Comparison of ENCODE assay signal across 1 cellular context in the genomic region with DNA sequence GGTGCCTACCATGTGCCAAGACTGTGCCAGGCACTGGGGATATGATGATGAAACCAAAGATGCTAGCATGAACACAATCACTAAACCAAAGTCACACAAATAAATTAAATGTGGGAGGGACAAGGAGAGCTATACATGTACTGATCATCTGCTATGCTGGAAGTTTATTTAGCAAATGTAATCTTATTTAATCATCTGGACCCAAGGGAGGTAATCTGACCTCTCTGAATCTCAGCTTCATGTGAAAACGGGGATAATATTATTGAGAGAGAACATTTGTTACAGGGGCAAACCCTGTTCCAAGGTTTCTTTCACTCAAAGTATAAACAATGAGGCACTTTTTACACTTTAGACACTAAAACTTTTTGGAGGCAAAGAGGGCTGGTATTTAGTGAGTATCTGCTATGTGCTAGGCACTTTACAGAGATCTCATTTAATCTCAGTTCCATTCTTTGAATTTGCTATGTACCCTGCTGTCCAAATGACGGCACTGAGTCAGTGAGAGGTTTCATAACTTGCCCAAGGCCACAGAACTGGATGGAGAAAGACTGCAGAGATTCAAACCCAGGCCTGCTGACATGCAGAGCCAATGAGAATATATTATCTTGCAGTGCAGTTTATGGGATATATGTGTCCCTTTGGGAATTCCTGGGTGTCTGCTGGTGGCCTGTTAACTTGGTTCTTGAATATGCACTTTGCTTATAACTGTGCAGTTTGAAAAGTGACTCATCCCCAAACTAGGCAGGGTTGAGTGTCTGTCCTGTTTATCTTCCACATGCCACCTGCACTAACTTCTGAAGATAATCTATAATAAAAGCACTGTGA.
TF ChIP-seq lines count a peak whose summit lies in the region.

No MANE protein-coding gene starts in this region.

TF ChIP-seq in HepG2, 621 proteins besides CTCF, POLR2A, EP300 and RAD21 (continued from another document and continues in another):
- TF ChIP-seq, protein P1, sequence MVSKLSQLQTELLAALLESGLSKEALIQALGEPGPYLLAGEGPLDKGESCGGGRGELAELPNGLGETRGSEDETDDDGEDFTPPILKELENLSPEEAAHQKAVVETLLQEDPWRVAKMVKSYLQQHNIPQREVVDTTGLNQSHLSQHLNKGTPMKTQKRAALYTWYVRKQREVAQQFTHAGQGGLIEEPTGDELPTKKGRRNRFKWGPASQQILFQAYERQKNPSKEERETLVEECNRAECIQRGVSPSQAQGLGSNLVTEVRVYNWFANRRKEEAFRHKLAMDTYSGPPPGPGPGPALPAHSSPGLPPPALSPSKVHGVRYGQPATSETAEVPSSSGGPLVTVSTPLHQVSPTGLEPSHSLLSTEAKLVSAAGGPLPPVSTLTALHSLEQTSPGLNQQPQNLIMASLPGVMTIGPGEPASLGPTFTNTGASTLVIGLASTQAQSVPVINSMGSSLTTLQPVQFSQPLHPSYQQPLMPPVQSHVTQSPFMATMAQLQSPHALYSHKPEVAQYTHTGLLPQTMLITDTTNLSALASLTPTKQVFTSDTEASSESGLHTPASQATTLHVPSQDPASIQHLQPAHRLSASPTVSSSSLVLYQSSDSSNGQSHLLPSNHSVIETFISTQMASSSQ (IDR thresholded peaks at IDR 0.05; ENCODE audit: low read depth): 0 out of 2 replicates have a peak, but pooled peaks have one; percentile 16
- TF ChIP-seq, protein P1 (CRISPR knock-in tag; IDR thresholded peaks at IDR 0.05; ENCODE audit: borderline replicate concordance): no peak
- TF ChIP-seq PTBP1 (IDR thresholded peaks at IDR 0.05; ENCODE audit: low read depth, low read length, poor library complexity, severe bottlenecking) (no peak), ZNF790 (CRISPR knock-in tag; IDR thresholded peaks at IDR 0.05; ENCODE audit: borderline replicate concordance) (peak; percentile 55; the same call in 1 of the 2 replicates), ZNF558 (CRISPR knock-in tag; IDR thresholded peaks at IDR 0.05; ENCODE audit: borderline replicate concordance) (no peak), HCFC1 (IDR thresholded peaks at IDR 0.05; ENCODE audit: low read depth, low read length) (no peak), GLI4 (CRISPR knock-in tag; IDR thresholded peaks at IDR 0.05; ENCODE audit: borderline replicate concordance) (no peak), PITX1 (CRISPR knock-in tag; IDR thresholded peaks at IDR 0.05) (no peak), NCOA1 (CRISPR knock-in tag; IDR thresholded peaks at IDR 0.05) (no peak), KDM2A (CRISPR knock-in tag; IDR thresholded peaks at IDR 0.05; ENCODE audit: borderline replicate concordance, low read depth) (no peak), KDM6A (CRISPR knock-in tag; IDR thresholded peaks at IDR 0.05; ENCODE audit: low read depth) (0 out of 2 replicates have a peak, but pooled peaks have one; percentile 8), ISX (CRISPR knock-in tag; conservative IDR thresholded peaks at IDR 0.05) (no peak; the same call in 1 of the 2 replicates), ZNF138 (CRISPR knock-in tag; IDR thresholded peaks at IDR 0.05; ENCODE audit: low read depth) (no peak), ZNF816 (CRISPR knock-in tag; IDR thresholded peaks at IDR 0.05; ENCODE audit: borderline replicate concordance) (no peak), RFX5 (IDR thresholded peaks at IDR 0.05; ENCODE audit: low read depth, low read length) (0 out of 2 replicates have a peak, but pooled peaks have one; percentile 28), CHCHD3 (CRISPR knock-in tag; IDR thresholded peaks at IDR 0.05) (no peak), FOSL2 (CRISPR knock-in tag; IDR thresholded peaks at IDR 0.05) (peak; percentile 96), ARHGAP35 (CRISPR knock-in tag; IDR thresholded peaks at IDR 0.05; ENCODE audit: borderline replicate concordance) (no peak), ZNF577 (CRISPR knock-in tag; IDR thresholded peaks at IDR 0.05; ENCODE audit: borderline replicate concordance, low read depth) (no peak), ZNF749 (CRISPR knock-in tag; IDR thresholded peaks at IDR 0.05; ENCODE audit: borderline replicate concordance) (no peak), TBL1XR1 (IDR thresholded peaks at IDR 0.05; ENCODE audit: borderline replicate concordance, low read length, partially characterized antibody) (no peak), BRD4 (CRISPR knock-in tag; IDR thresholded peaks at IDR 0.05) (no peak), U2AF1 (optimal IDR thresholded peaks at IDR 0.05; ENCODE audit: low read depth, low read length) (no peak), SP1 (IDR thresholded peaks at IDR 0.05) (no peak), SP1 (CRISPR knock-in tag; IDR thresholded peaks at IDR 0.05) (no peak; the same call in 1 of the 2 replicates), EZH2 (conservative IDR thresholded peaks at IDR 0.05; ENCODE audit: low read depth, low read length) (no peak), ZNF766 (CRISPR knock-in tag; IDR thresholded peaks at IDR 0.05; ENCODE audit: borderline replicate concordance) (no peak), KAT8 (CRISPR knock-in tag; IDR thresholded peaks at IDR 0.05) (peak; percentile 77), MIER3 (CRISPR knock-in tag; IDR thresholded peaks at IDR 0.05; ENCODE audit: borderline replicate concordance) (no peak; the same call in 1 of the 2 replicates), NFRKB (IDR thresholded peaks at IDR 0.05) (no peak), NBN (conservative IDR thresholded peaks at IDR 0.05) (no peak), ZNF367 (CRISPR knock-in tag; IDR thresholded peaks at IDR 0.05; ENCODE audit: borderline replicate concordance) (no peak), ZSCAN21 (CRISPR knock-in tag; IDR thresholded peaks at IDR 0.05; ENCODE audit: borderline replicate concordance) (no peak), ZSCAN22 (CRISPR knock-in tag; IDR thresholded peaks at IDR 0.05) (no peak), ZNF562 (CRISPR knock-in tag; IDR thresholded peaks at IDR 0.05; ENCODE audit: borderline replicate concordance) (no peak), SRSF4 (IDR thresholded peaks at IDR 0.05; ENCODE audit: low read depth, low read length, poor library complexity, severe bottlenecking) (no peak)
- TF ChIP-seq, protein P2, sequence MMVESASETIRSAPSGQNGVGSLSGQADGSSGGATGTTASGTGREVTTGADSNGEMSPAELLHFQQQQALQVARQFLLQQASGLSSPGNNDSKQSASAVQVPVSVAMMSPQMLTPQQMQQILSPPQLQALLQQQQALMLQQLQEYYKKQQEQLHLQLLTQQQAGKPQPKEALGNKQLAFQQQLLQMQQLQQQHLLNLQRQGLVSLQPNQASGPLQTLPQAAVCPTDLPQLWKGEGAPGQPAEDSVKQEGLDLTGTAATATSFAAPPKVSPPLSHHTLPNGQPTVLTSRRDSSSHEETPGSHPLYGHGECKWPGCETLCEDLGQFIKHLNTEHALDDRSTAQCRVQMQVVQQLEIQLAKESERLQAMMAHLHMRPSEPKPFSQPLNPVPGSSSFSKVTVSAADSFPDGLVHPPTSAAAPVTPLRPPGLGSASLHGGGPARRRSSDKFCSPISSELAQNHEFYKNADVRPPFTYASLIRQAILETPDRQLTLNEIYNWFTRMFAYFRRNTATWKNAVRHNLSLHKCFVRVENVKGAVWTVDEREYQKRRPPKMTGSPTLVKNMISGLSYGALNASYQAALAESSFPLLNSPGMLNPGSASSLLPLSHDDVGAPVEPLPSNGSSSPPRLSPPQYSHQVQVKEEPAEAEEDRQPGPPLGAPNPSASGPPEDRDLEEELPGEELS (CRISPR knock-in tag; IDR thresholded peaks at IDR 0.05): peak; percentile 59
- TF ChIP-seq, protein P3, sequence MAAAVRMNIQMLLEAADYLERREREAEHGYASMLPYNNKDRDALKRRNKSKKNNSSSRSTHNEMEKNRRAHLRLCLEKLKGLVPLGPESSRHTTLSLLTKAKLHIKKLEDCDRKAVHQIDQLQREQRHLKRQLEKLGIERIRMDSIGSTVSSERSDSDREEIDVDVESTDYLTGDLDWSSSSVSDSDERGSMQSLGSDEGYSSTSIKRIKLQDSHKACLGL (CRISPR knock-in tag; IDR thresholded peaks at IDR 0.05): no peak
- TF ChIP-seq, protein P4, sequence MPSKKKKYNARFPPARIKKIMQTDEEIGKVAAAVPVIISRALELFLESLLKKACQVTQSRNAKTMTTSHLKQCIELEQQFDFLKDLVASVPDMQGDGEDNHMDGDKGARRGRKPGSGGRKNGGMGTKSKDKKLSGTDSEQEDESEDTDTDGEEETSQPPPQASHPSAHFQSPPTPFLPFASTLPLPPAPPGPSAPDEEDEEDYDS (CRISPR knock-in tag; IDR thresholded peaks at IDR 0.05): no peak; the same call in 1 of the 2 replicates
- TF ChIP-seq, protein P5, sequence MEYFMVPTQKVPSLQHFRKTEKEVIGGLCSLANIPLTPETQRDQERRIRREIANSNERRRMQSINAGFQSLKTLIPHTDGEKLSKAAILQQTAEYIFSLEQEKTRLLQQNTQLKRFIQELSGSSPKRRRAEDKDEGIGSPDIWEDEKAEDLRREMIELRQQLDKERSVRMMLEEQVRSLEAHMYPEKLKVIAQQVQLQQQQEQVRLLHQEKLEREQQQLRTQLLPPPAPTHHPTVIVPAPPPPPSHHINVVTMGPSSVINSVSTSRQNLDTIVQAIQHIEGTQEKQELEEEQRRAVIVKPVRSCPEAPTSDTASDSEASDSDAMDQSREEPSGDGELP (IDR thresholded peaks at IDR 0.05; ENCODE audit: borderline replicate concordance, low read depth): no peak
- TF ChIP-seq, protein P6, sequence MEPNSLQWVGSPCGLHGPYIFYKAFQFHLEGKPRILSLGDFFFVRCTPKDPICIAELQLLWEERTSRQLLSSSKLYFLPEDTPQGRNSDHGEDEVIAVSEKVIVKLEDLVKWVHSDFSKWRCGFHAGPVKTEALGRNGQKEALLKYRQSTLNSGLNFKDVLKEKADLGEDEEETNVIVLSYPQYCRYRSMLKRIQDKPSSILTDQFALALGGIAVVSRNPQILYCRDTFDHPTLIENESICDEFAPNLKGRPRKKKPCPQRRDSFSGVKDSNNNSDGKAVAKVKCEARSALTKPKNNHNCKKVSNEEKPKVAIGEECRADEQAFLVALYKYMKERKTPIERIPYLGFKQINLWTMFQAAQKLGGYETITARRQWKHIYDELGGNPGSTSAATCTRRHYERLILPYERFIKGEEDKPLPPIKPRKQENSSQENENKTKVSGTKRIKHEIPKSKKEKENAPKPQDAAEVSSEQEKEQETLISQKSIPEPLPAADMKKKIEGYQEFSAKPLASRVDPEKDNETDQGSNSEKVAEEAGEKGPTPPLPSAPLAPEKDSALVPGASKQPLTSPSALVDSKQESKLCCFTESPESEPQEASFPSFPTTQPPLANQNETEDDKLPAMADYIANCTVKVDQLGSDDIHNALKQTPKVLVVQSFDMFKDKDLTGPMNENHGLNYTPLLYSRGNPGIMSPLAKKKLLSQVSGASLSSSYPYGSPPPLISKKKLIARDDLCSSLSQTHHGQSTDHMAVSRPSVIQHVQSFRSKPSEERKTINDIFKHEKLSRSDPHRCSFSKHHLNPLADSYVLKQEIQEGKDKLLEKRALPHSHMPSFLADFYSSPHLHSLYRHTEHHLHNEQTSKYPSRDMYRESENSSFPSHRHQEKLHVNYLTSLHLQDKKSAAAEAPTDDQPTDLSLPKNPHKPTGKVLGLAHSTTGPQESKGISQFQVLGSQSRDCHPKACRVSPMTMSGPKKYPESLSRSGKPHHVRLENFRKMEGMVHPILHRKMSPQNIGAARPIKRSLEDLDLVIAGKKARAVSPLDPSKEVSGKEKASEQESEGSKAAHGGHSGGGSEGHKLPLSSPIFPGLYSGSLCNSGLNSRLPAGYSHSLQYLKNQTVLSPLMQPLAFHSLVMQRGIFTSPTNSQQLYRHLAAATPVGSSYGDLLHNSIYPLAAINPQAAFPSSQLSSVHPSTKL (CRISPR knock-in tag; IDR thresholded peaks at IDR 0.05): peak; percentile 81
- TF ChIP-seq, protein P7, sequence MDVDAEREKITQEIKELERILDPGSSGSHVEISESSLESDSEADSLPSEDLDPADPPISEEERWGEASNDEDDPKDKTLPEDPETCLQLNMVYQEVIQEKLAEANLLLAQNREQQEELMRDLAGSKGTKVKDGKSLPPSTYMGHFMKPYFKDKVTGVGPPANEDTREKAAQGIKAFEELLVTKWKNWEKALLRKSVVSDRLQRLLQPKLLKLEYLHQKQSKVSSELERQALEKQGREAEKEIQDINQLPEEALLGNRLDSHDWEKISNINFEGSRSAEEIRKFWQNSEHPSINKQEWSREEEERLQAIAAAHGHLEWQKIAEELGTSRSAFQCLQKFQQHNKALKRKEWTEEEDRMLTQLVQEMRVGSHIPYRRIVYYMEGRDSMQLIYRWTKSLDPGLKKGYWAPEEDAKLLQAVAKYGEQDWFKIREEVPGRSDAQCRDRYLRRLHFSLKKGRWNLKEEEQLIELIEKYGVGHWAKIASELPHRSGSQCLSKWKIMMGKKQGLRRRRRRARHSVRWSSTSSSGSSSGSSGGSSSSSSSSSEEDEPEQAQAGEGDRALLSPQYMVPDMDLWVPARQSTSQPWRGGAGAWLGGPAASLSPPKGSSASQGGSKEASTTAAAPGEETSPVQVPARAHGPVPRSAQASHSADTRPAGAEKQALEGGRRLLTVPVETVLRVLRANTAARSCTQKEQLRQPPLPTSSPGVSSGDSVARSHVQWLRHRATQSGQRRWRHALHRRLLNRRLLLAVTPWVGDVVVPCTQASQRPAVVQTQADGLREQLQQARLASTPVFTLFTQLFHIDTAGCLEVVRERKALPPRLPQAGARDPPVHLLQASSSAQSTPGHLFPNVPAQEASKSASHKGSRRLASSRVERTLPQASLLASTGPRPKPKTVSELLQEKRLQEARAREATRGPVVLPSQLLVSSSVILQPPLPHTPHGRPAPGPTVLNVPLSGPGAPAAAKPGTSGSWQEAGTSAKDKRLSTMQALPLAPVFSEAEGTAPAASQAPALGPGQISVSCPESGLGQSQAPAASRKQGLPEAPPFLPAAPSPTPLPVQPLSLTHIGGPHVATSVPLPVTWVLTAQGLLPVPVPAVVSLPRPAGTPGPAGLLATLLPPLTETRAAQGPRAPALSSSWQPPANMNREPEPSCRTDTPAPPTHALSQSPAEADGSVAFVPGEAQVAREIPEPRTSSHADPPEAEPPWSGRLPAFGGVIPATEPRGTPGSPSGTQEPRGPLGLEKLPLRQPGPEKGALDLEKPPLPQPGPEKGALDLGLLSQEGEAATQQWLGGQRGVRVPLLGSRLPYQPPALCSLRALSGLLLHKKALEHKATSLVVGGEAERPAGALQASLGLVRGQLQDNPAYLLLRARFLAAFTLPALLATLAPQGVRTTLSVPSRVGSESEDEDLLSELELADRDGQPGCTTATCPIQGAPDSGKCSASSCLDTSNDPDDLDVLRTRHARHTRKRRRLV (CRISPR knock-in tag; IDR thresholded peaks at IDR 0.05): no peak
- TF ChIP-seq, protein P8, sequence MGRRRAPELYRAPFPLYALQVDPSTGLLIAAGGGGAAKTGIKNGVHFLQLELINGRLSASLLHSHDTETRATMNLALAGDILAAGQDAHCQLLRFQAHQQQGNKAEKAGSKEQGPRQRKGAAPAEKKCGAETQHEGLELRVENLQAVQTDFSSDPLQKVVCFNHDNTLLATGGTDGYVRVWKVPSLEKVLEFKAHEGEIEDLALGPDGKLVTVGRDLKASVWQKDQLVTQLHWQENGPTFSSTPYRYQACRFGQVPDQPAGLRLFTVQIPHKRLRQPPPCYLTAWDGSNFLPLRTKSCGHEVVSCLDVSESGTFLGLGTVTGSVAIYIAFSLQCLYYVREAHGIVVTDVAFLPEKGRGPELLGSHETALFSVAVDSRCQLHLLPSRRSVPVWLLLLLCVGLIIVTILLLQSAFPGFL (CRISPR knock-in tag; IDR thresholded peaks at IDR 0.05): no peak
